28 cellular contexts compared by ENCODE assay signal in the genomic region with DNA sequence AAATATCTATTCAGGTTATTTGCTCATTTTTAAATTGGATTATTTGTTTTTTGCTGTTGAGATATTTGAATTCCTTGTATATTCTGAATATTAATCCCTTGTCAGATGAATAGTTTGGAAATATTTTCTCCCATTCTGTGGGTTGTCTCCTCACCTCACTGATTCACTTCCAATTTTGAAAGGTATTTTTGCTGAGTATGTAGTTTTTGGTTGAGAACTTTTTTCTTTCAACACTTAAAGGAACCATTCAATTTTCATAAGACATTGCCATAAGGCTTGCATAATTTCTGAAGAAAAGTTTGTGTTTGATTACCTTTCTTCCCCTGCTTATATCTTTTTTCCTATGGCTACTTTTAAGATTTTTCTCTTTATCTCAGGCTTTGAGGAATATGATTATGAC.
"Had no signal": no experiment of that assay in that cellular context is flagged by ENCODE, and none has a peak within 500 bp of the region (broad histone marks: within the 10 kb centered on the region; RNA-seq: fewer than 3 reads in every experiment).

No MANE protein-coding gene starts in this region.

- DNase-seq: naive thymus-derived CD8-positive, alpha-beta T cell; nephron progenitor cell; nucleus accumbens; pancreas; psoas muscle; right cardiac atrium; spleen; stimulated activated CD4-positive, alpha-beta T cell treated with anti-CD3 and anti-CD28 coated beads, Interleukin-12 subunit alpha, Interleukin-12 subunit beta, amount 100 ng/mL, for 4 hours; stimulated activated CD4-positive, alpha-beta T cell treated with anti-CD3 and anti-CD28 coated beads, Interleukin-1b, Interleukin-23, amount 100 ng/mL, for 48 hours; stimulated activated CD4-positive, alpha-beta T cell treated with anti-CD3 and anti-CD28 coated beads, Interleukin-4, amount 100 ng/mL, for 1 hour; stimulated activated CD4-positive, alpha-beta T cell treated with anti-CD3 and anti-CD28 coated beads, Interleukin-4, amount 100 ng/mL, for 4 hours; stimulated activated CD8-positive, alpha-beta memory T cell treated with anti-CD3 and anti-CD28 coated beads, Interleukin-4, amount 100 ng/mL, for 48 hours; stimulated activated naive CD4-positive, alpha-beta T cell; stimulated activated naive CD8-positive, alpha-beta T cell treated with anti-CD3 and anti-CD28 coated beads, Interleukin-15, amount 100 ng/mL, for 72 hours; stimulated activated naive CD8-positive, alpha-beta T cell treated with anti-CD3 and anti-CD28 coated beads, Interleukin-15, Interleukin-2, amounts not matched to agents 100 U/mL and 50 U/mL, for 24 hours; substantia nigra; testis; tibial artery; transverse colon; upper lobe of right lung; uterus had no signal

- H3K36me3 ChIP-seq: neutrophil, pancreas, spleen, suprapubic skin, tibial artery, transverse colon, upper lobe of right lung, uterus had no signal

- H3K9me3 ChIP-seq: neutrophil, pancreas, suprapubic skin, testis had no signal

- H3K4me2 ChIP-seq: smooth muscle cell had no signal

- FAIRE-seq: pancreas had no signal

- H3K27ac ChIP-seq: neutrophil, pancreas, psoas muscle, skin epidermis, spleen, suprapubic skin, testis, tibial artery, transverse colon, upper lobe of right lung, uterus had no signal

- ATAC-seq: naive thymus-derived CD8-positive, alpha-beta T cell; natural killer cell treated with Interleukin-12 subunit alpha and Interleukin-12 subunit beta and Interleukin-15 and Interleukin-18, amount 100 ng/mL, for 72 hours; pancreas; psoas muscle; right cardiac atrium; sciatic nerve; stimulated activated memory B cell treated with anti-CD40 and anti-IgM and Interleukin-4, amounts not matched to agents 10 μg/mL and 1 μg/mL and 100 μg/mL, for 72 hours; stimulated activated naive CD8-positive, alpha-beta T cell treated with anti-CD3 and anti-CD28 coated beads, Interleukin-15, amount 100 ng/mL, for 72 hours; stimulated activated naive CD8-positive, alpha-beta T cell treated with anti-CD3 and anti-CD28 coated beads, Interleukin-15, Interleukin-2, amounts not matched to agents 100 U/mL and 50 U/mL, for 24 hours; upper lobe of right lung had no signal

- H3K4me3 ChIP-seq: pancreas, psoas muscle, skin epidermis, smooth muscle cell, spleen, suprapubic skin, testis, tibial artery, transverse colon, upper lobe of right lung, uterus had no signal

- H3K4me1 ChIP-seq: pancreas, psoas muscle, spleen, suprapubic skin, testis, transverse colon, upper lobe of right lung, uterus had no signal

- H3K27me3 ChIP-seq: neutrophil, pancreas, spleen, suprapubic skin, testis, tibial artery, transverse colon, upper lobe of right lung, uterus had no signal
